In the genomic region with DNA sequence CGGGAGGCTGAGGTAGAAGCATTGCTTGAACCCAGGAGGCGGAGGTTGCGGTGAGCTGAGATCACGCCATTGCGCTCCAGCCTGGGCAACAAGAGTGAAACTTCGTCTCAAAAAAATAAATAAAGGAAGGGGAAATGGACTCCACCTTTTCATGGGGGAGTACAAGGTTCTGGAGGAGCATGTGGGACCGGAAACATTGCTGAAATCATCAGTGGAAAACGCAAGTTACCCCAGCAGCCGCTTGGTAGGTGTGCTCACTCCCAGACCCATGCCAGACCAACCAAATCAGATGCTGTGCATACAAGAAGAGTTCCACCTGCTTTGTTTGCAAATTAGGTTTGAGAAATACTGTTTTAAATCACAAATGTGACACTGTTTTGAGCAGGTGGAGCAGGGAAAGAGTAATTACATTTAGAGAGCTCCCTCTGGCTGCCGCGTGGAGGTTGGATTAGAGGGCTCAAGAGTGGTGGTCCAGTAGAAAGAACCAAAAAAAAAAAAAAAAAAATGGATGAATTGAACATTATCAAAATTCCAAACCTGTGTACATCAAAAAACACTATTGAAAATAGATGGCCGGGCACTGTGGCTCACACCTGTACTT, we compare ENCODE assay signal across 24 cellular contexts. TPM values are rescaled to one million over a fixed set of nuclear protein-coding genes. Genes with fewer than 3 reads are reported as not detected.
DNase-seq lines count a peak whose midpoint lies in the region; ATAC-seq and TF ChIP-seq lines count a peak whose summit lies in the region.
"Had no signal": no experiment of that assay in that cellular context is flagged by ENCODE, and none has a peak within 500 bp of the region (broad histone marks: within the 10 kb centered on the region; RNA-seq: fewer than 3 reads in every experiment).

No MANE protein-coding gene starts in this region.

- CTCF ChIA-PET in activated naive CD4-positive, alpha-beta T cell treated with anti-CD3 and anti-CD28 coated beads, Interleukin-2, amount 10 ng/mL, durations not matched to agents 7 days and 5 days (lab: Charles Lee), result interaction anchor here (0.6 to 7.3 kb wide), 14 partner anchors 8 to 750 kb away, joined by 3 to 107 read pairs (median 9); a partner anchor contains a TSS

- no peak for ATAC-seq in activated naive CD4-positive, alpha-beta T cell treated with anti-CD3 and anti-CD28 coated beads, Interleukin-2, amount 50 U/mL, for 72 hours
- ATAC-seq in gastrocnemius medialis (no peak), GM19351 (IDR thresholded peaks at IDR 0.05; ENCODE audit: unreplicated experiment) (no peak)
- ATAC-seq: activated CD8-positive, alpha-beta T cell treated with anti-CD3 and anti-CD28 coated beads for 36 hours; natural killer cell; stimulated activated naive B cell treated with anti-CD40 and anti-IgM and Interleukin-4, amounts not matched to agents 10 μg/mL and 1 μg/mL and 100 μg/mL, for 72 hours had no signal

- peak overlapping the region; percentile 27 for H3K4me3 Mint-ChIP-seq in activated naive CD4-positive, alpha-beta T cell treated with anti-CD3 and anti-CD28 coated beads, Interleukin-2, amount 10 ng/mL, durations not matched to agents 7 days and 5 days
- H3K4me3 Mint-ChIP-seq: activated CD8-positive, alpha-beta T cell treated with anti-CD3 and anti-CD28 coated beads for 36 hours; natural killer cell; stimulated activated naive B cell treated with anti-CD40 and anti-IgM and Interleukin-4, amounts not matched to agents 10 μg/mL and 1 μg/mL and 100 μg/mL, for 72 hours had no signal

- peaks cover 53% of the 10 kb centered on the region for H3K27me3 Mint-ChIP-seq in activated naive CD4-positive, alpha-beta T cell treated with anti-CD3 and anti-CD28 coated beads, Interleukin-2, amount 10 ng/mL, durations not matched to agents 7 days and 5 days

- H3K4me3 ChIP-seq in NB4 (ENCODE audit: low read depth, low read length) (no peak overlapping the region), choroid plexus epithelial cell (ENCODE audit: low read depth, low read length) (no peak overlapping the region), gastrocnemius medialis (peak overlapping the region in 3 of 4 donors; percentile 14 to 39 (median 24))
- H3K4me3 ChIP-seq: ascending aorta had no signal

- peak; percentile 4 for TF ChIP-seq CTCF in NB4 (IDR thresholded peaks at IDR 0.05; ENCODE audit: low read depth, low read length)
- peak; percentile 20 for TF ChIP-seq CTCF in choroid plexus epithelial cell (conservative IDR thresholded peaks at IDR 0.05; ENCODE audit: low read depth, low read length)
- TF ChIP-seq CTCF in gastrocnemius medialis (IDR thresholded peaks at IDR 0.05 in 4 of 5, conservative IDR thresholded peaks at IDR 0.05 in 1 of 5), result no peak
- no peak for TF ChIP-seq CTCF in GM13977 (IDR thresholded peaks at IDR 0.05; ENCODE audit: extremely low read depth, insufficient read depth, missing control alignments)

- in situ Hi-C loops in gastrocnemius medialis (cut with MboI; ENCODE audit: low sequenced_read_pairs in 4 of 4), result loop anchor here in 1 of 4 donors (10.0 kb wide), 1 partner anchor 117 kb away; no protein-coding TSS in a partner anchor
- in situ Hi-C loops in GM13977 (cut with MboI; ENCODE audit: low pct_unique_long_range_greater_than_20kb, low sequenced_read_pairs, unreplicated experiment), result loop anchor here (10.0 kb wide), 1 partner anchor 127 kb away; a partner anchor contains a TSS

- H3K27me3 ChIP-seq in gastrocnemius medialis, result no peaks in the 10 kb centered on the region
- H3K27me3 ChIP-seq: ascending aorta had no signal

- H3K4me1 ChIP-seq in gastrocnemius medialis, result peaks cover 0 to 6% of the 10 kb centered on the region in 2 donors

- intact Hi-C loops in gastrocnemius medialis (cut with DNase I; ENCODE audit: low total_unique reads), result loop anchor here (10.0 kb wide), 1 partner anchor 87 kb away; no protein-coding TSS in a partner anchor

- no peaks in the 10 kb centered on the region for H3K36me3 Mint-ChIP-seq in activated naive CD4-positive, alpha-beta T cell treated with anti-CD3 and anti-CD28 coated beads, Interleukin-2, amount 10 ng/mL, durations not matched to agents 7 days and 5 days
- H3K36me3 Mint-ChIP-seq in activated naive CD4-positive, alpha-beta T cell treated with anti-CD3 and anti-CD28 coated beads, Interleukin-2, amount 50 U/mL, for 72 hours, result no peaks in the 10 kb centered on the region
- H3K36me3 Mint-ChIP-seq: CD4-positive, alpha-beta memory T cell; natural killer cell; stimulated activated naive B cell treated with anti-CD40 and anti-IgM and Interleukin-4, amounts not matched to agents 10 μg/mL and 1 μg/mL and 100 μg/mL, for 72 hours had no signal

- H3K4me1 Mint-ChIP-seq in activated naive CD4-positive, alpha-beta T cell treated with anti-CD3 and anti-CD28 coated beads, Interleukin-2, amount 10 ng/mL, durations not matched to agents 7 days and 5 days, result peaks cover 32% of the 10 kb centered on the region

- no peaks in the 10 kb centered on the region for H3K36me3 ChIP-seq in gastrocnemius medialis
- H3K36me3 ChIP-seq: ascending aorta had no signal

- H3K27ac Mint-ChIP-seq in activated naive CD4-positive, alpha-beta T cell treated with anti-CD3 and anti-CD28 coated beads, Interleukin-2, amount 10 ng/mL, durations not matched to agents 7 days and 5 days, result no peak overlapping the region
- no peak overlapping the region for H3K27ac Mint-ChIP-seq in activated naive CD4-positive, alpha-beta T cell treated with anti-CD3 and anti-CD28 coated beads, Interleukin-2, amount 50 U/mL, for 72 hours
- H3K27ac Mint-ChIP-seq: activated CD8-positive, alpha-beta T cell treated with anti-CD3 and anti-CD28 coated beads for 36 hours; natural killer cell; stimulated activated naive B cell treated with anti-CD40 and anti-IgM and Interleukin-4, amounts not matched to agents 10 μg/mL and 1 μg/mL and 100 μg/mL, for 72 hours had no signal

- H3K27ac ChIP-seq in gastrocnemius medialis, result peak overlapping the region in 3 of 4 donors; percentile 15 to 51 (median 22)
- H3K27ac ChIP-seq: ascending aorta had no signal

- DNase-seq in activated naive CD4-positive, alpha-beta T cell treated with anti-CD3 and anti-CD28 coated beads, Interleukin-2, amount 10 ng/mL, durations not matched to agents 7 days and 5 days, result no peak
- DNase-seq in activated naive CD4-positive, alpha-beta T cell treated with anti-CD3 and anti-CD28 coated beads, Interleukin-2, amount 50 U/mL, for 72 hours (ENCODE audit: low spot score in 2 of 2), result no peak
- DNase-seq in NB4 (ENCODE audit: low read depth) (no peak), choroid plexus epithelial cell (ENCODE audit: low read depth) (no peak), gastrocnemius medialis (no peak), GM13977 (ENCODE audit: low spot score) (no peak), amygdala (lab: John Stamatoyannopoulos, UW) (no peak)
- DNase-seq: activated CD8-positive, alpha-beta T cell treated with anti-CD3 and anti-CD28 coated beads for 36 hours; CD4-positive, alpha-beta memory T cell; DND-41; erythroblast; GOT3; mammary epithelial cell; natural killer cell; NCI-H1694 treated with DMSO at 0.1 percent for 48 hours; stimulated activated naive B cell treated with anti-CD40 and anti-IgM and Interleukin-4, amounts not matched to agents 10 μg/mL and 1 μg/mL and 100 μg/mL, for 72 hours had no signal

- TF ChIP-seq POLR2A in NB4 (IDR thresholded peaks at IDR 0.05; ENCODE audit: extremely low read depth, insufficient read length) (no peak), gastrocnemius medialis (IDR thresholded peaks at IDR 0.05) (no peak)

- H3K9me3 ChIP-seq in gastrocnemius medialis, result no peaks in the 10 kb centered on the region
- H3K9me3 ChIP-seq: ascending aorta had no signal

- no peaks in the 10 kb centered on the region for H3K9me3 Mint-ChIP-seq in activated naive CD4-positive, alpha-beta T cell treated with anti-CD3 and anti-CD28 coated beads, Interleukin-2, amount 10 ng/mL, durations not matched to agents 7 days and 5 days
- H3K9me3 Mint-ChIP-seq in activated naive CD4-positive, alpha-beta T cell treated with anti-CD3 and anti-CD28 coated beads, Interleukin-2, amount 50 U/mL, for 72 hours, result no peaks in the 10 kb centered on the region
- H3K9me3 Mint-ChIP-seq: activated CD8-positive, alpha-beta T cell treated with anti-CD3 and anti-CD28 coated beads for 36 hours; natural killer cell; stimulated activated naive B cell treated with anti-CD40 and anti-IgM and Interleukin-4, amounts not matched to agents 10 μg/mL and 1 μg/mL and 100 μg/mL, for 72 hours had no signal

RNA-seq across cellular contexts. Expression of a gene that starts 4.9 kb away (rescaled TPM):
- total RNA-seq in activated naive CD4-positive, alpha-beta T cell treated with anti-CD3 and anti-CD28 coated beads, Interleukin-2, amount 50 U/mL, for 72 hours, result not detected
- total RNA-seq in gastrocnemius medialis, result not detected
- total RNA-seq: activated CD8-positive, alpha-beta T cell treated with anti-CD3 and anti-CD28 coated beads for 36 hours; ascending aorta; CD4-positive, alpha-beta memory T cell; glomerular endothelial cell; HT-29; mammary epithelial cell; natural killer cell; NCI-H460; pulmonary artery endothelial cell; SK-MEL-5; ureter had no signal

RNA-seq across cellular contexts. Expression of a gene that starts 8.1 kb away (rescaled TPM):
- 10 to 100 TPM; 46.7 to 58.5 TPM for total RNA-seq in activated naive CD4-positive, alpha-beta T cell treated with anti-CD3 and anti-CD28 coated beads, Interleukin-2, amount 50 U/mL, for 72 hours
- total RNA-seq in gastrocnemius medialis, result 10 to 100 TPM; 41.0 to 61.0 (median 49.8) TPM

RNA-seq across cellular contexts. Expression of a gene that starts 20.7 kb away (rescaled TPM):
- total RNA-seq in activated naive CD4-positive, alpha-beta T cell treated with anti-CD3 and anti-CD28 coated beads, Interleukin-2, amount 50 U/mL, for 72 hours, result under 1 TPM; 0.19 to 0.55 TPM
- total RNA-seq in gastrocnemius medialis, result under 1 TPM in 3 of 4 donors, not detected in 1; 0.24 to 0.33 (median 0.33) TPM
- total RNA-seq: NCI-H460, SK-MEL-5 had no signal

RNA-seq across cellular contexts. Expression of a gene that starts 50.2 kb away (rescaled TPM):
- total RNA-seq in activated naive CD4-positive, alpha-beta T cell treated with anti-CD3 and anti-CD28 coated beads, Interleukin-2, amount 50 U/mL, for 72 hours, result 10 to 100 TPM; 19.8 to 27.2 TPM
- 100 to 1,000 TPM in 1 of 4 donors, 10 to 100 TPM in 3; 80.8 to 115 (median 84.1) TPM for total RNA-seq in gastrocnemius medialis

RNA-seq across cellular contexts. Expression of a gene that starts 50.7 kb away (rescaled TPM):
- 10 to 100 TPM; 44.7 to 61.1 TPM for total RNA-seq in activated naive CD4-positive, alpha-beta T cell treated with anti-CD3 and anti-CD28 coated beads, Interleukin-2, amount 50 U/mL, for 72 hours
- 10 to 100 TPM; 29.1 to 61.9 (median 40.9) TPM for total RNA-seq in gastrocnemius medialis

Comparison
In these comparisons a context has a peak if more than half of its experiments do, and no peak if none do; other contexts are left out.
1. H3K4me3 ChIP-seq: peak in gastrocnemius medialis (3 of 4); none in NB4 (single experiment) and choroid plexus epithelial cell (single experiment).
2. CTCF ChIP-seq: peak in NB4 (single experiment) and choroid plexus epithelial cell (single experiment); none in gastrocnemius medialis (0 of 5) and GM13977 (single experiment).